Comparison of ENCODE assay signal across 8 cellular contexts in genomic region chr9:107548298-107549142, GRCh38. TPM values are rescaled to one million over a fixed set of nuclear protein-coding genes. Genes with fewer than 3 reads are reported as not detected.
A peak's percentile ranks its signal among the peaks of the same experiment; 100 is the strongest.
DNase-seq lines count a peak whose midpoint lies in the region; ATAC-seq, FAIRE-seq and TF ChIP-seq lines count a peak whose summit lies in the region.

No MANE protein-coding gene starts in this region.

- H4K20me1 ChIP-seq in astrocyte (ENCODE audit: insufficient read depth, low read length) = no peaks in the 10 kb centered on the region
- no peaks in the 10 kb centered on the region for H4K20me1 ChIP-seq in keratinocyte (ENCODE audit: control insufficient read depth, extremely low read depth, insufficient read depth, low read length)

- H3K4me1 ChIP-seq in astrocyte (ENCODE audit: insufficient read depth, low read length) (peaks cover 16% of the 10 kb centered on the region), keratinocyte (ENCODE audit: control insufficient read depth, extremely low read depth, insufficient read depth, low read length) (peaks cover 15% of the 10 kb centered on the region)

- H3K27me3 ChIP-seq in astrocyte (ENCODE audit: insufficient read depth, low read length) = no peaks in the 10 kb centered on the region
- no peaks in the 10 kb centered on the region for H3K27me3 ChIP-seq in keratinocyte (ENCODE audit: control insufficient read depth, extremely low read depth, insufficient read depth, low read length)

- peak overlapping the region; percentile 40 for H3K4me3 ChIP-seq in astrocyte (ENCODE audit: insufficient read depth, low read depth, low read length)
- peak overlapping the region in 2 of 3 experiments; percentile 15 to 19 for H3K4me3 ChIP-seq in keratinocyte (ENCODE audit: control insufficient read depth in 2 of 3, extremely low read depth in 1 of 3, insufficient read depth in 2 of 3, low read depth in 1 of 3, low read length in 3 of 3)

- no peaks in the 10 kb centered on the region for H3K79me2 ChIP-seq in astrocyte (ENCODE audit: insufficient read depth, low read length)
- H3K79me2 ChIP-seq in keratinocyte (ENCODE audit: control insufficient read depth, insufficient read depth, low read length) = no peaks in the 10 kb centered on the region

- H3K36me3 Mint-ChIP-seq in activated CD4-positive, alpha-beta T cell treated with anti-CD3 and anti-CD28 coated beads for 36 hours (ENCODE audit: low read depth) = no peaks in the 10 kb centered on the region
- H3K36me3 Mint-ChIP-seq in activated CD4-positive, alpha-beta T cell treated with anti-CD3 and anti-CD28 coated beads, Interleukin-2, amount 10 ng/mL, durations not matched to agents 24 days and 14 days (ENCODE audit: low read depth) = no peaks in the 10 kb centered on the region
- H3K36me3 Mint-ChIP-seq in astrocyte (ENCODE audit: low read depth, unreplicated experiment) (no peaks in the 10 kb centered on the region), type B pancreatic cell (no peaks in the 10 kb centered on the region)

- peaks cover 9% of the 10 kb centered on the region for H3K4me1 Mint-ChIP-seq in activated CD4-positive, alpha-beta T cell treated with anti-CD3 and anti-CD28 coated beads for 36 hours
- no peaks in the 10 kb centered on the region for H3K4me1 Mint-ChIP-seq in activated CD4-positive, alpha-beta T cell treated with anti-CD3 and anti-CD28 coated beads, Interleukin-2, amount 10 ng/mL, durations not matched to agents 24 days and 14 days
- peaks cover 10% of the 10 kb centered on the region for H3K4me1 Mint-ChIP-seq in astrocyte (ENCODE audit: low read depth, unreplicated experiment)
- peaks cover 4% of the 10 kb centered on the region for H3K4me1 Mint-ChIP-seq in type B pancreatic cell (ENCODE audit: unreplicated experiment)

- intact Hi-C loops in activated CD4-positive, alpha-beta T cell treated with anti-CD3 and anti-CD28 coated beads for 36 hours (cut with DNase I, micrococcal nuclease) = loop anchor here in 1 of 2 experiments (2.0 kb wide), 1 partner anchor 60 kb away; the partner anchor contains the start of gene KLF4
- intact Hi-C loops in activated CD4-positive, alpha-beta T cell treated with anti-CD3 and anti-CD28 coated beads, Interleukin-2, amount 10 ng/mL, durations not matched to agents 24 days and 14 days (cut with micrococcal nuclease) = no loop called here

- TF ChIP-seq CTCF in astrocyte (IDR thresholded peaks at IDR 0.05; ENCODE audit: insufficient read depth, low read depth, low read length) = no peak
- no peak for TF ChIP-seq CTCF in keratinocyte (optimal IDR thresholded peaks at IDR 0.05 in 1 of 3, IDR thresholded peaks at IDR 0.05 in 1 of 3, conservative IDR thresholded peaks at IDR 0.05 in 1 of 3; ENCODE audit: extremely low read depth in 1 of 3, insufficient read depth in 2 of 3, low read length in 3 of 3)
- no peak for TF ChIP-seq CTCF in type B pancreatic cell (conservative IDR thresholded peaks at IDR 0.05)

- CTCF ChIA-PET in activated CD4-positive, alpha-beta T cell treated with anti-CD3 and anti-CD28 coated beads for 36 hours (lab: Charles Lee) = no interaction called here

- H2AFZ ChIP-seq in astrocyte (ENCODE audit: low read depth, low read length) (peak overlapping the region; percentile 74), keratinocyte (ENCODE audit: control insufficient read depth, low read length) (no peak overlapping the region)

- peak; percentile 72 for ATAC-seq in activated CD4-positive, alpha-beta T cell treated with anti-CD3 and anti-CD28 coated beads for 36 hours

- peak overlapping the region; percentile 79 for H3K27ac Mint-ChIP-seq in activated CD4-positive, alpha-beta T cell treated with anti-CD3 and anti-CD28 coated beads for 36 hours
- H3K27ac Mint-ChIP-seq in activated CD4-positive, alpha-beta T cell treated with anti-CD3 and anti-CD28 coated beads, Interleukin-2, amount 10 ng/mL, durations not matched to agents 24 days and 14 days = no peak overlapping the region
- H3K27ac Mint-ChIP-seq in astrocyte (ENCODE audit: unreplicated experiment) (peak overlapping the region; percentile 70), type B pancreatic cell (no peak overlapping the region)

- H3K27me3 Mint-ChIP-seq in activated CD4-positive, alpha-beta T cell treated with anti-CD3 and anti-CD28 coated beads for 36 hours = peaks cover 5% of the 10 kb centered on the region
- H3K27me3 Mint-ChIP-seq in activated CD4-positive, alpha-beta T cell treated with anti-CD3 and anti-CD28 coated beads, Interleukin-2, amount 10 ng/mL, durations not matched to agents 24 days and 14 days = no peaks in the 10 kb centered on the region
- H3K27me3 Mint-ChIP-seq in astrocyte (ENCODE audit: low read depth, unreplicated experiment) = peaks cover 9% of the 10 kb centered on the region
- H3K27me3 Mint-ChIP-seq in type B pancreatic cell = peaks cover 18% of the 10 kb centered on the region

- H3K9ac ChIP-seq in astrocyte (ENCODE audit: low read length) = peak overlapping the region; percentile 59
- H3K9ac ChIP-seq in keratinocyte (ENCODE audit: control insufficient read depth, extremely low read depth, insufficient read depth, low read length) = peak overlapping the region; percentile 19

- dilution Hi-C loops in keratinocyte (cut with MboI; ENCODE audit: extremely low pct_ligation_motif_present, low sequenced_read_pairs) = no loop called here

- no peaks in the 10 kb centered on the region for H3K36me3 ChIP-seq in astrocyte (ENCODE audit: insufficient read depth, low read length)
- H3K36me3 ChIP-seq in keratinocyte (ENCODE audit: control insufficient read depth in 2 of 2, extremely low read depth in 1 of 2, insufficient read depth in 2 of 2, low read length in 2 of 2) = no peaks in the 10 kb centered on the region

- FAIRE-seq in astrocyte (lab: Jason Lieb, UNC) (peak; percentile 85), keratinocyte (lab: Jason Lieb, UNC) (peak; percentile 62)

- POLR2A ChIA-PET in activated CD4-positive, alpha-beta T cell treated with anti-CD3 and anti-CD28 coated beads for 36 hours (lab: Charles Lee) = no interaction called here

- DNase-seq in activated CD4-positive, alpha-beta T cell treated with anti-CD3 and anti-CD28 coated beads for 36 hours = peak; percentile 31
- DNase-seq in activated CD4-positive, alpha-beta T cell treated with anti-CD3 and anti-CD28 coated beads, Interleukin-2, amount 10 ng/mL, durations not matched to agents 24 days and 14 days = no peak
- DNase-seq in astrocyte (ENCODE audit: low read depth) (peak; percentile 88), keratinocyte (ENCODE audit: low read depth, low spot score) (no peak), ureter (ENCODE audit: low spot score) (peak; percentile 59), NCI-H510A treated with DMSO at 0.1 percent for 48 hours (lab: John Stamatoyannopoulos, UW) (no peak), type B pancreatic cell (ENCODE audit: extremely low spot score, unreplicated experiment) (no peak), NCI-H146 (lab: John Stamatoyannopoulos, UW) (no peak)

- H3K27ac ChIP-seq in astrocyte (ENCODE audit: low read depth, low read length) (peak overlapping the region; percentile 74), keratinocyte (ENCODE audit: control insufficient read depth, insufficient read depth, low read length) (peak overlapping the region; percentile 68)

- H3K9me1 ChIP-seq in keratinocyte (ENCODE audit: control insufficient read depth, extremely low read depth, insufficient read depth, low read length) = no peaks in the 10 kb centered on the region

- H3K4me3 Mint-ChIP-seq in activated CD4-positive, alpha-beta T cell treated with anti-CD3 and anti-CD28 coated beads for 36 hours = no peak overlapping the region
- no peak overlapping the region for H3K4me3 Mint-ChIP-seq in activated CD4-positive, alpha-beta T cell treated with anti-CD3 and anti-CD28 coated beads, Interleukin-2, amount 10 ng/mL, durations not matched to agents 24 days and 14 days
- no peak overlapping the region for H3K4me3 Mint-ChIP-seq in astrocyte (ENCODE audit: unreplicated experiment)
- H3K4me3 Mint-ChIP-seq in type B pancreatic cell = no peak overlapping the region

- peak overlapping the region; percentile 83 for H3K4me2 ChIP-seq in astrocyte (ENCODE audit: low read length)
- H3K4me2 ChIP-seq in keratinocyte (ENCODE audit: control insufficient read depth, extremely low read depth, insufficient read depth, low read depth, low read length) = peak overlapping the region; percentile 72

- H3K9me3 ChIP-seq in astrocyte (ENCODE audit: insufficient read depth, low read depth, low read length) (no peaks in the 10 kb centered on the region), keratinocyte (ENCODE audit: control insufficient read depth, low read depth, low read length) (no peaks in the 10 kb centered on the region)

- H3K9me3 Mint-ChIP-seq in activated CD4-positive, alpha-beta T cell treated with anti-CD3 and anti-CD28 coated beads for 36 hours (ENCODE audit: low read depth) = no peaks in the 10 kb centered on the region
- H3K9me3 Mint-ChIP-seq in activated CD4-positive, alpha-beta T cell treated with anti-CD3 and anti-CD28 coated beads, Interleukin-2, amount 10 ng/mL, durations not matched to agents 24 days and 14 days = no peaks in the 10 kb centered on the region
- peaks cover 2% of the 10 kb centered on the region for H3K9me3 Mint-ChIP-seq in astrocyte (ENCODE audit: unreplicated experiment)
- H3K9me3 Mint-ChIP-seq in type B pancreatic cell = peaks cover 6% of the 10 kb centered on the region

RNA-seq across cellular contexts. Expression of gene KLF4, which starts 59.0 kb away (rescaled TPM):
- 1 to 10 TPM in 1 of 2 experiments, under 1 TPM in 1; 0.88 to 1.2 TPM for total RNA-seq in activated CD4-positive, alpha-beta T cell treated with anti-CD3 and anti-CD28 coated beads for 36 hours
- total RNA-seq in activated CD4-positive, alpha-beta T cell treated with anti-CD3 and anti-CD28 coated beads, Interleukin-2, amount 10 ng/mL, durations not matched to agents 24 days and 14 days = 1.0 and 1.2 TPM in 2 replicates
- 3.2 and 4.4 TPM in 2 replicates for total RNA-seq in astrocyte
- 14.9 to 37.1 TPM (median 31.5 TPM) in 3 replicates for polyA plus RNA-seq in keratinocyte
- 67.2 TPM for polyA plus RNA-seq in keratinocyte (2011; ENCODE audit: low read depth)
- 18.0 and 23.0 TPM in 2 replicates for polyA plus RNA-seq in keratinocyte (2011; cell fraction: cytosol; rRNA removed)
- polyA plus RNA-seq in keratinocyte (2011; cell fraction: nucleus; rRNA removed) = 61.1 and 62.6 TPM in 2 replicates
- polyA plus RNA-seq in keratinocyte (2012; ENCODE audit: low replicate concordance) = 23.9 and 198 TPM in 2 replicates
- 12.3 to 19.4 TPM (median 13.0 TPM) in 3 replicates for polyA minus RNA-seq in keratinocyte
- polyA minus RNA-seq in keratinocyte (2011; cell fraction: cytosol; rRNA and poly(A)+ RNA removed) = 38.8 TPM
- polyA minus RNA-seq in keratinocyte (2011; cell fraction: nucleus; rRNA and poly(A)+ RNA removed) = 40.1 and 45.6 TPM in 2 replicates
- 33.1 TPM for total RNA-seq in ureter
- 49.5 and 136 TPM in 2 replicates for total RNA-seq in type B pancreatic cell (ENCODE audit: low replicate concordance)

Comparison
In these comparisons a context has a peak if more than half of its experiments do, and no peak if none do; other contexts are left out.
1. DNase-seq: peak in activated CD4-positive, alpha-beta T cell treated with anti-CD3 and anti-CD28 coated beads for 36 hours (single experiment), astrocyte (single experiment) and ureter (single experiment); none in activated CD4-positive, alpha-beta T cell treated with anti-CD3 and anti-CD28 coated beads, Interleukin-2, amount 10 ng/mL, durations not matched to agents 24 days and 14 days (single experiment), keratinocyte (single experiment), NCI-H510A treated with DMSO at 0.1 percent for 48 hours (single experiment), type B pancreatic cell (single experiment) and NCI-H146 (single experiment).
2. H3K27ac Mint-ChIP-seq: peak in activated CD4-positive, alpha-beta T cell treated with anti-CD3 and anti-CD28 coated beads for 36 hours (single experiment) and astrocyte (single experiment); none in activated CD4-positive, alpha-beta T cell treated with anti-CD3 and anti-CD28 coated beads, Interleukin-2, amount 10 ng/mL, durations not matched to agents 24 days and 14 days (single experiment) and type B pancreatic cell (single experiment).